In genomic region chr2:37802899-37803379, GRCh38 we compare ENCODE assay signal across 11 cellular contexts.
A peak's percentile ranks its signal among the peaks of the same experiment; 100 is the strongest.
DNase-seq lines count a peak whose midpoint lies in the region; ATAC-seq and TF ChIP-seq lines count a peak whose summit lies in the region.
"Had no signal": no experiment of that assay in that cellular context is flagged by ENCODE, and none has a peak within 500 bp of the region (broad histone marks: within the 10 kb centered on the region; RNA-seq: fewer than 3 reads in every experiment).

No MANE protein-coding gene starts in this region.

- no peak overlapping the region for H3K4me3 ChIP-seq in fibroblast of pulmonary artery (replicated peaks; ENCODE audit: low read depth, low read length)

- CTCF ChIA-PET in RWPE1 (lab: Yijun Ruan, JAX), result interaction anchor here (0.6 to 1.0 kb wide), 2 partner anchors 54 to 250 kb away, joined by 3 to 4 read pairs; no protein-coding TSS in a partner anchor

- ATAC-seq in left lobe of liver, result no peak
- ATAC-seq: activated T-cell treated with anti-CD3 and anti-CD28 coated beads, Interleukin-2, amount 50 U/mL, for 4 hours had no signal

- TF ChIP-seq CTCF in RWPE1 (conservative IDR thresholded peaks at IDR 0.05; ENCODE audit: low read depth), result no peak
- TF ChIP-seq CTCF in fibroblast of pulmonary artery (IDR thresholded peaks at IDR 0.05; ENCODE audit: low read length, missing control alignments), result no peak

- H3K27ac ChIP-seq in RWPE1, result peak overlapping the region; percentile 94

- DNase-seq in H4 (ENCODE audit: low spot score) (peak; percentile 44), RWPE1 (ENCODE audit: low spot score) (peak; percentile 84), fibroblast of pulmonary artery (ENCODE audit: low read depth) (peak; percentile 60), smooth muscle cell of the brain vasculature (ENCODE audit: low read depth, low spot score) (peak; percentile 41), NCI-H748 (lab: John Stamatoyannopoulos, UW; ENCODE audit: unreplicated experiment) (no peak), left lobe of liver (ENCODE audit: low spot score) (no peak), GOT3 (lab: John Stamatoyannopoulos, UW) (no peak), Kasumi-1 (lab: John Stamatoyannopoulos, UW) (no peak)
- DNase-seq: activated T-cell treated with anti-CD3 and anti-CD28 coated beads, Interleukin-2, amount 50 U/mL, for 4 hours; NCI-H2171; stimulated activated CD4-positive, alpha-beta T cell treated with anti-CD3 and anti-CD28 coated beads, Interleukin-4, amount 100 ng/mL, for 1 hour had no signal

- POLR2A ChIA-PET in RWPE1 (lab: Yijun Ruan, JAX; ENCODE audit: low non-redundant PET), result no interaction called here

Comparison
In these comparisons a context has a peak if more than half of its experiments do, and no peak if none do; other contexts are left out.
1. DNase-seq: peak in H4 (single experiment), RWPE1 (single experiment), fibroblast of pulmonary artery (single experiment) and smooth muscle cell of the brain vasculature (single experiment); none in NCI-H748 (single experiment), left lobe of liver (single experiment), GOT3 (single experiment) and Kasumi-1 (0 of 2).